11 cellular contexts compared by ENCODE assay signal in the genomic region with DNA sequence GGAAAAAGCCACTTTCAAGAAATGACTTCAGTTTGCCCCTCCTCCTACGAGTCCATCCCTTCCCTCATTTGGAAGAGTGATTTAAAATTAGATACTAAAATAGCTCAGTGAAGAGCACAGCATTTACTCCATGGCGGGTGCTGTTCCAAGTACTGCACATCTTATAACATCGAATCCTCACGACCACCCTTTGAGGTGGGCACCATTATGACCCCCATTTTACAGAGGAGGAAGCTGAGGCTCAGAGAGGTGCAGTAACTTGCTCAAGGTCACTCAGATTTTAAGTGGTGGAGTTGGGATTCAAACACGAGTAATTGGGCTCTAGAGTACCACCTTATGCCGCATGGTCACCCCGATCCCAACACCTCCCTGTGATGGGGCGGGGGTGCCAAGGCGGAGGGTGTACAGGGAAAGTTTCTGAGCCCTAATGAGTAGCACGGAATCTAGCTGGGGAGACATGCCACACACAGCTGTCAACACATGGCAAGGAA. TPM values are rescaled to one million over a fixed set of nuclear protein-coding genes. Genes with fewer than 3 reads are reported as not detected.
DNase-seq lines count a peak whose midpoint lies in the region; ATAC-seq, FAIRE-seq and TF ChIP-seq lines count a peak whose summit lies in the region.
"Had no signal": no experiment of that assay in that cellular context is flagged by ENCODE, and none has a peak within 500 bp of the region (broad histone marks: within the 10 kb centered on the region; RNA-seq: fewer than 3 reads in every experiment).

No MANE protein-coding gene starts in this region.

- H3K9ac ChIP-seq in K562 (ENCODE audit: insufficient read depth in 1 of 2, low read depth in 2 of 2, low read length in 2 of 2) = peak overlapping the region in 1 of 2 experiments; percentile 71; a peak in 1 of 4 replicates

- H3K27me3 ChIP-seq in breast epithelium (no peaks in the 10 kb centered on the region), K562 (ENCODE audit: control insufficient read depth in 2 of 2, insufficient read depth in 2 of 2, low read length in 2 of 2) (peaks cover under 1 to 20% of the 10 kb centered on the region in 2 experiments; a peak in 4 of 5 replicates), upper lobe of right lung (peaks cover 8% of the 10 kb centered on the region)

- no peaks in the 10 kb centered on the region for H3K9me3 Mint-ChIP-seq in MCF 10A (ENCODE audit: unreplicated experiment)
- no peaks in the 10 kb centered on the region for H3K9me3 Mint-ChIP-seq in mesothelial cell of epicardium

- H3K4me3 Mint-ChIP-seq in MCF 10A (ENCODE audit: unreplicated experiment) = peak overlapping the region; percentile 46
- H3K4me3 Mint-ChIP-seq in mesothelial cell of epicardium = peak overlapping the region; percentile 26

- peak overlapping the region; percentile 51; the same call in 1 of the 2 replicates for H3K4me2 ChIP-seq in K562 (ENCODE audit: insufficient read depth, low read length)

- TF ChIP-seq POLR2A in breast epithelium (IDR thresholded peaks at IDR 0.05) (no peak), K562 (conservative IDR thresholded peaks at IDR 0.05) (no peak)

- TF ChIP-seq EP300 in K562 (IDR thresholded peaks at IDR 0.05; ENCODE audit: low read length) = no peak

- H2AFZ ChIP-seq in K562 (ENCODE audit: low read depth, low read length) = peak overlapping the region; percentile 86

- H3K4me3 ChIP-seq in breast epithelium (peak overlapping the region in 1 of 3 donors; percentile 62), K562 (no peak overlapping the region), upper lobe of right lung (peak overlapping the region; percentile 41)

- BruUV-seq in MCF 10A (replicated peaks; lab: Mats Ljungman, UMichigan) (no TSS peak), K562 (replicated peaks; lab: Mats Ljungman, UMichigan) (no TSS peak)

- no peak for TF ChIP-seq CTCF in MCF 10A (IDR thresholded peaks at IDR 0.05; ENCODE audit: unreplicated experiment)
- TF ChIP-seq CTCF in breast epithelium (IDR thresholded peaks at IDR 0.05) = no peak
- no peak for TF ChIP-seq CTCF in K562 (IDR thresholded peaks at IDR 0.05 in 2 of 3, conservative IDR thresholded peaks at IDR 0.05 in 1 of 3; ENCODE audit: insufficient read depth in 2 of 3, low read depth in 1 of 3, low read length in 3 of 3)
- no peak for TF ChIP-seq CTCF in mesothelial cell of epicardium (IDR thresholded peaks at IDR 0.05; ENCODE audit: unreplicated experiment)
- no peak for TF ChIP-seq CTCF in upper lobe of right lung (IDR thresholded peaks at IDR 0.05)

- intact Hi-C loops in MCF 10A (cut with micrococcal nuclease) (no loop called here), breast epithelium (cut with DNase I; ENCODE audit: low total_unique reads) (no loop called here), K562 (cut with micrococcal nuclease) (loop anchor here (10.0 kb wide), 2 partner anchors 364 to 806 kb away; no protein-coding TSS in a partner anchor), upper lobe of right lung (cut with DNase I) (no loop called here)

- H3K27ac Mint-ChIP-seq in MCF 10A (ENCODE audit: low read depth, unreplicated experiment) (no peak overlapping the region), mesothelial cell of epicardium (no peak overlapping the region)

- in situ Hi-C loops in K562 (cut with MboI) = no loop called here

- peaks cover 4% of the 10 kb centered on the region for H3K4me1 Mint-ChIP-seq in MCF 10A (ENCODE audit: insufficient read depth, unreplicated experiment)
- peaks cover 40% of the 10 kb centered on the region for H3K4me1 Mint-ChIP-seq in mesothelial cell of epicardium

- DNase-seq in MCF 10A (ENCODE audit: unreplicated experiment) (no peak), breast epithelium (ENCODE audit: low spot score in 2 of 2) (no peak), K562 (ENCODE audit: extremely low read depth in 1 of 4, low spot score in 3 of 4) (no peak), mesothelial cell of epicardium (ENCODE audit: low spot score in 2 of 2, unreplicated experiment in 2 of 2) (no peak), upper lobe of right lung (no peak), urothelium cell line (ENCODE audit: low spot score) (no peak), midbrain (lab: John Stamatoyannopoulos, UW) (no peak), A172 (ENCODE audit: low spot score) (no peak)
- DNase-seq: cerebellar nuclear complex, NCI-H1048 had no signal

- H3K27ac ChIP-seq in breast epithelium = peak overlapping the region in 1 of 2 donors; percentile 48
- no peak overlapping the region for H3K27ac ChIP-seq in K562 (ENCODE audit: extremely low read depth, low read depth, low read length)
- no peak overlapping the region for H3K27ac ChIP-seq in upper lobe of right lung

- H3K9me3 ChIP-seq in breast epithelium (no peaks in the 10 kb centered on the region), K562 (replicated peaks; ENCODE audit: control insufficient read depth, insufficient read depth, low read depth, low read length) (no peaks in the 10 kb centered on the region), upper lobe of right lung (no peaks in the 10 kb centered on the region)

- POLR2A ChIA-PET in MCF 10A (lab: Yijun Ruan, JAX) = interaction anchor here (1.2 kb wide), 1 partner anchor 227 kb away, joined by 3 read pairs; no protein-coding TSS in a partner anchor
- POLR2A ChIA-PET in K562 (lab: Yijun Ruan, JAX) = interaction anchor here (0.9 to 2.2 kb wide), 3 partner anchors 12 to 244 kb away, joined by 3 to 19 read pairs (median 4); no protein-coding TSS in a partner anchor

- H3K4me1 ChIP-seq in breast epithelium (peaks cover 0 to 7% of the 10 kb centered on the region in 2 donors), K562 (replicated peaks in 1 of 2; ENCODE audit: control insufficient read depth in 2 of 2, insufficient read depth in 2 of 2, low read length in 2 of 2) (peaks cover 28 to 34% of the 10 kb centered on the region in 2 experiments), upper lobe of right lung (peaks cover 6% of the 10 kb centered on the region)

- no peaks in the 10 kb centered on the region for H3K9me1 ChIP-seq in K562 (ENCODE audit: control insufficient read depth, insufficient read depth, low read length)

- H3K36me3 Mint-ChIP-seq in MCF 10A (ENCODE audit: insufficient read depth, unreplicated experiment) = no peaks in the 10 kb centered on the region
- H3K36me3 Mint-ChIP-seq in mesothelial cell of epicardium = no peaks in the 10 kb centered on the region

- FAIRE-seq in K562 (lab: Jason Lieb, UNC) (no peak), urothelium cell line (lab: Jason Lieb, UNC) (no peak)

- H3K36me3 ChIP-seq in breast epithelium (no peaks in the 10 kb centered on the region), K562 (ENCODE audit: control insufficient read depth, insufficient read depth, low read length) (no peaks in the 10 kb centered on the region), upper lobe of right lung (no peaks in the 10 kb centered on the region)

- no peak for ATAC-seq in K562
- no peak for ATAC-seq in upper lobe of right lung

- H4K20me1 ChIP-seq in K562 (replicated peaks; ENCODE audit: control insufficient read depth, insufficient read depth, low read length) = 0 out of 2 replicates have a peak, but pooled peaks cover 10% of the 10 kb centered on the region

- H3K79me2 ChIP-seq in K562 (ENCODE audit: control insufficient read depth, insufficient read depth, low read length) = no peaks in the 10 kb centered on the region

- CTCF ChIA-PET in MCF 10A (lab: Yijun Ruan, JAX) (interaction anchor here (1.5 kb wide), 1 partner anchor 67 kb away, joined by 3 read pairs; no protein-coding TSS in a partner anchor), K562 (lab: Yijun Ruan, JAX; ENCODE audit: low intra/inter-chr PET ratio) (no interaction called here)

- no peak for TF ChIP-seq RAD21 in K562 (CRISPR knock-in tag; conservative IDR thresholded peaks at IDR 0.05 in 1 of 2, IDR thresholded peaks at IDR 0.05 in 1 of 2)

- no peaks in the 10 kb centered on the region for H3K27me3 Mint-ChIP-seq in MCF 10A (ENCODE audit: insufficient read depth, unreplicated experiment)
- H3K27me3 Mint-ChIP-seq in mesothelial cell of epicardium (ENCODE audit: low read depth) = peaks cover 29% of the 10 kb centered on the region

- whole genome bisulfite sequencing in K562 (ENCODE audit: insufficient coverage, low coverage, missing lambda C conversion rate) = 52% methylated on average over 10 of the region's 10 CpGs

RNA-seq across cellular contexts. Expression of gene TTBK1, which starts 25.5 kb away (rescaled TPM):
- total RNA-seq in MCF 10A (2022) (not detected in 2 replicates), breast epithelium (under 1 TPM in 1 of 3 donors, not detected in 2; under 0.01 TPM), K562 (2014; rRNA removed) (not detected in 2 replicates), K562 (2014; rRNA removed; fragmentation: Illumina TruSeq; extraction: Trizol) (not detected in 2 replicates), K562 (2015; rRNA removed; fragmentation: Illumina TruSeq; extraction: Trizol) (not detected in 2 replicates), K562 (2021) (not detected in 2 replicates), mesothelial cell of epicardium (0.29 to 0.34 TPM (median 0.29 TPM) in 3 replicates), upper lobe of right lung (0.17 TPM)
- total RNA-seq in K562 (2011; cell fraction: chromatin; rRNA removed; ENCODE audit: low replicate concordance) = 0.07 TPM in 1 of 2 replicates, not detected in the other
- total RNA-seq in K562 (2011; cell fraction: nucleolus; rRNA removed) = under 0.01 TPM in 1 of 2 replicates, not detected in the other
- total RNA-seq in K562 (2011; cell fraction: nucleoplasm; rRNA removed) = 0.07 TPM in 1 of 2 replicates, not detected in the other
- polyA plus RNA-seq in K562 (2011; rRNA removed) (not detected in 2 replicates), K562 (2014; fragmentation: Illumina TruSeq; extraction: Trizol) (not detected in 2 replicates), K562 (2014; fragmentation: Nextera tagmentation; extraction: Ambion mirVana) (not detected), K562 (2014; rRNA removed) (not detected in 2 replicates)
- not detected in 2 replicates for polyA plus RNA-seq in K562 (2011; cell fraction: cytosol; rRNA removed)
- polyA plus RNA-seq in K562 (2011; cell fraction: nucleus; rRNA removed) = not detected in 2 replicates
- 0.01 TPM in 1 of 2 replicates, not detected in the other for polyA plus RNA-seq in K562 (2012)
- polyA minus RNA-seq in K562 (2011; rRNA and poly(A)+ RNA removed) = not detected in 2 replicates
- not detected in 2 replicates for polyA minus RNA-seq in K562 (2011; cell fraction: cytosol; rRNA and poly(A)+ RNA removed)
- polyA minus RNA-seq in K562 (2011; cell fraction: nucleus; rRNA and poly(A)+ RNA removed) = under 0.01 TPM in 1 of 2 replicates, not detected in the other
- total RNA-seq in A172 (2014; rRNA removed; shearing (Covaris generic)) = not detected in 2 replicates

RNA-seq across cellular contexts. Expression of gene SLC22A7, which starts 29.2 kb away (rescaled TPM):
- not detected in 2 replicates for total RNA-seq in MCF 10A (2022)
- total RNA-seq in breast epithelium = not detected
- not detected in 2 replicates for total RNA-seq in K562 (2011; cell fraction: chromatin; rRNA removed; ENCODE audit: low replicate concordance)
- total RNA-seq in K562 (2011; cell fraction: nucleolus; rRNA removed) = not detected in 2 replicates
- not detected in 2 replicates for total RNA-seq in K562 (2011; cell fraction: nucleoplasm; rRNA removed)
- not detected in 2 replicates for total RNA-seq in K562 (2014; rRNA removed)
- total RNA-seq in K562 (2014; rRNA removed; fragmentation: Illumina TruSeq; extraction: Trizol) = not detected in 2 replicates
- total RNA-seq in K562 (2015; rRNA removed; fragmentation: Illumina TruSeq; extraction: Trizol) = not detected in 2 replicates
- total RNA-seq in K562 (2021) = not detected in 2 replicates
- not detected in 2 replicates for polyA plus RNA-seq in K562 (2011; rRNA removed)
- not detected in 2 replicates for polyA plus RNA-seq in K562 (2011; cell fraction: cytosol; rRNA removed)
- polyA plus RNA-seq in K562 (2011; cell fraction: nucleus; rRNA removed) = not detected in 2 replicates
- polyA plus RNA-seq in K562 (2012) = not detected in 2 replicates
- not detected in 2 replicates for polyA plus RNA-seq in K562 (2014; fragmentation: Illumina TruSeq; extraction: Trizol)
- not detected for polyA plus RNA-seq in K562 (2014; fragmentation: Nextera tagmentation; extraction: Ambion mirVana)
- polyA plus RNA-seq in K562 (2014; rRNA removed) = not detected in 2 replicates
- polyA minus RNA-seq in K562 (2011; rRNA and poly(A)+ RNA removed) = not detected in 2 replicates
- not detected in 2 replicates for polyA minus RNA-seq in K562 (2011; cell fraction: cytosol; rRNA and poly(A)+ RNA removed)
- not detected in 2 replicates for polyA minus RNA-seq in K562 (2011; cell fraction: nucleus; rRNA and poly(A)+ RNA removed)
- total RNA-seq in mesothelial cell of epicardium = not detected in 3 replicates
- not detected for total RNA-seq in upper lobe of right lung
- not detected in 2 replicates for total RNA-seq in A172 (2014; rRNA removed; shearing (Covaris generic))
- total RNA-seq: renal cortical epithelial cell had no signal

RNA-seq across cellular contexts. Expression of gene DNPH1, which starts 39.5 kb away (rescaled TPM):
- total RNA-seq in MCF 10A (2022) (52.5 and 91.0 TPM in 2 replicates), breast epithelium (10 to 100 TPM; 46.5 to 61.1 (median 53.7) TPM), K562 (2014; rRNA removed) (237 and 302 TPM in 2 replicates), K562 (2014; rRNA removed; fragmentation: Illumina TruSeq; extraction: Trizol) (25.7 and 32.4 TPM in 2 replicates), K562 (2015; rRNA removed; fragmentation: Illumina TruSeq; extraction: Trizol) (67.7 and 68.7 TPM in 2 replicates), K562 (2021) (127 and 140 TPM in 2 replicates), mesothelial cell of epicardium (49.0 to 52.3 TPM (median 49.4 TPM) in 3 replicates), upper lobe of right lung (27.6 TPM)
- 41.0 and 115 TPM in 2 replicates for total RNA-seq in K562 (2011; cell fraction: chromatin; rRNA removed; ENCODE audit: low replicate concordance)
- 111 and 120 TPM in 2 replicates for total RNA-seq in K562 (2011; cell fraction: nucleolus; rRNA removed)
- total RNA-seq in K562 (2011; cell fraction: nucleoplasm; rRNA removed) = 76.8 and 84.6 TPM in 2 replicates
- polyA plus RNA-seq in K562 (2011; rRNA removed) (136 and 161 TPM in 2 replicates), K562 (2014; fragmentation: Illumina TruSeq; extraction: Trizol) (48.8 and 72.3 TPM in 2 replicates), K562 (2014; fragmentation: Nextera tagmentation; extraction: Ambion mirVana) (10 to 100 TPM in 1 of 2 experiments, 1 to 10 TPM in 1; 7.3 to 13.9 TPM), K562 (2014; rRNA removed) (300 and 346 TPM in 2 replicates)
- 293 and 491 TPM in 2 replicates for polyA plus RNA-seq in K562 (2011; cell fraction: cytosol; rRNA removed)
- 149 and 187 TPM in 2 replicates for polyA plus RNA-seq in K562 (2011; cell fraction: nucleus; rRNA removed)
- polyA plus RNA-seq in K562 (2012) = 197 and 211 TPM in 2 replicates
- polyA minus RNA-seq in K562 (2011; rRNA and poly(A)+ RNA removed) = 23.2 and 30.5 TPM in 2 replicates
- 26.2 and 27.7 TPM in 2 replicates for polyA minus RNA-seq in K562 (2011; cell fraction: cytosol; rRNA and poly(A)+ RNA removed)
- 26.3 and 34.4 TPM in 2 replicates for polyA minus RNA-seq in K562 (2011; cell fraction: nucleus; rRNA and poly(A)+ RNA removed)
- total RNA-seq in A172 (2014; rRNA removed; shearing (Covaris generic)) = 120 and 173 TPM in 2 replicates

RNA-seq across cellular contexts. Expression of gene CRIP3, which starts 39.8 kb away (rescaled TPM):
- not detected in 2 replicates for total RNA-seq in MCF 10A (2022)
- total RNA-seq in breast epithelium = 1 to 10 TPM; 1.6 to 2.1 (median 1.9) TPM
- total RNA-seq in K562 (2011; cell fraction: chromatin; rRNA removed; ENCODE audit: low replicate concordance) = 6.4 and 11.3 TPM in 2 replicates
- total RNA-seq in K562 (2011; cell fraction: nucleolus; rRNA removed) = 7.6 and 7.8 TPM in 2 replicates
- 7.9 and 8.0 TPM in 2 replicates for total RNA-seq in K562 (2011; cell fraction: nucleoplasm; rRNA removed)
- total RNA-seq in K562 (2014; rRNA removed) = 0.86 and 1.0 TPM in 2 replicates
- 0.87 and 0.99 TPM in 2 replicates for total RNA-seq in K562 (2014; rRNA removed; fragmentation: Illumina TruSeq; extraction: Trizol)
- total RNA-seq in K562 (2015; rRNA removed; fragmentation: Illumina TruSeq; extraction: Trizol) = 0.36 TPM in 1 of 2 replicates, not detected in the other
- total RNA-seq in K562 (2021) = 0.82 and 0.89 TPM in 2 replicates
- 1.2 and 2.7 TPM in 2 replicates for polyA plus RNA-seq in K562 (2011; rRNA removed)
- polyA plus RNA-seq in K562 (2011; cell fraction: cytosol; rRNA removed) = 1.4 and 1.6 TPM in 2 replicates
- polyA plus RNA-seq in K562 (2011; cell fraction: nucleus; rRNA removed) = 9.4 and 9.7 TPM in 2 replicates
- polyA plus RNA-seq in K562 (2012) = 0.31 and 0.75 TPM in 2 replicates
- 0.86 and 2.1 TPM in 2 replicates for polyA plus RNA-seq in K562 (2014; fragmentation: Illumina TruSeq; extraction: Trizol)
- under 1 TPM; 0.72 to 0.99 TPM for polyA plus RNA-seq in K562 (2014; fragmentation: Nextera tagmentation; extraction: Ambion mirVana)
- 1.3 and 3.6 TPM in 2 replicates for polyA plus RNA-seq in K562 (2014; rRNA removed)
- 0.57 and 0.60 TPM in 2 replicates for polyA minus RNA-seq in K562 (2011; rRNA and poly(A)+ RNA removed)
- not detected in 2 replicates for polyA minus RNA-seq in K562 (2011; cell fraction: cytosol; rRNA and poly(A)+ RNA removed)
- 2.0 and 3.6 TPM in 2 replicates for polyA minus RNA-seq in K562 (2011; cell fraction: nucleus; rRNA and poly(A)+ RNA removed)
- 2.2 to 3.4 TPM (median 2.9 TPM) in 3 replicates for total RNA-seq in mesothelial cell of epicardium
- total RNA-seq in upper lobe of right lung = 0.90 TPM
- not detected in 2 replicates for total RNA-seq in A172 (2014; rRNA removed; shearing (Covaris generic))
